In genomic region chr12:108237272-108237671, GRCh38 we compare ENCODE assay signal across 1 cellular context.
TF ChIP-seq lines count a peak whose summit lies in the region.

No MANE protein-coding gene starts in this region.

TF ChIP-seq in K562, 482 proteins besides CTCF, POLR2A, EP300 and RAD21 (continued from another document):
- TF ChIP-seq SMC3 (conservative IDR thresholded peaks at IDR 0.05; ENCODE audit: insufficient read depth, low read depth, low read length) (peak; percentile 68), ATF7 (IDR thresholded peaks at IDR 0.05) (peak; percentile 65), ATF1 (CRISPR knock-in tag; IDR thresholded peaks at IDR 0.05) (no peak), ATF1 (tag; IDR thresholded peaks at IDR 0.05) (peak; percentile 42), NCOA1 (IDR thresholded peaks at IDR 0.05; ENCODE audit: low read depth) (no peak)
